Comparison of ENCODE assay signal across 13 cellular contexts in genomic region chr10:124179308-124180043, GRCh38.
A peak's percentile ranks its signal among the peaks of the same experiment; 100 is the strongest.
DNase-seq lines count a peak whose midpoint lies in the region; ATAC-seq and TF ChIP-seq lines count a peak whose summit lies in the region.
"Had no signal": no experiment of that assay in that cellular context is flagged by ENCODE, and none has a peak within 500 bp of the region (broad histone marks: within the 10 kb centered on the region; RNA-seq: fewer than 3 reads in every experiment).

No MANE protein-coding gene starts in this region.

- 94% methylated on average over 3 of the region's 3 CpGs for WGBS in hepatocyte (ENCODE audit: low lambda C conversion rate, missing lambda C conversion rate)

- H3K79me2 ChIP-seq in DND-41 (ENCODE audit: insufficient read depth, low read length): no peaks in the 10 kb centered on the region
- no peaks in the 10 kb centered on the region for H3K79me2 ChIP-seq in hepatocyte

- no peak overlapping the region for H3K9ac ChIP-seq in DND-41 (ENCODE audit: low read depth, low read length)
- H3K9ac ChIP-seq: BLaER1 treated with 17β-estradiol and CSF1 and Interleukin-3, amounts not matched to agents 10 nM and 100 nM had no signal

- H3K9me2 ChIP-seq in hepatocyte (replicated peaks; ENCODE audit: insufficient read depth): no peaks in the 10 kb centered on the region

- H3K36me3 ChIP-seq in DND-41 (ENCODE audit: insufficient read depth, low read length) (no peaks in the 10 kb centered on the region), hepatocyte (replicated peaks; ENCODE audit: insufficient read depth, low read depth) (no peaks in the 10 kb centered on the region), tibial artery (no peaks in the 10 kb centered on the region)
- H3K36me3 ChIP-seq: BLaER1 treated with 17β-estradiol and CSF1 and Interleukin-3, amounts not matched to agents 10 nM and 100 nM had no signal

- H3K27me3 ChIP-seq in DND-41 (ENCODE audit: insufficient read depth, low read length, poor library complexity) (no peaks in the 10 kb centered on the region), hepatocyte (no peaks in the 10 kb centered on the region), tibial artery (no peaks in the 10 kb centered on the region)
- H3K27me3 ChIP-seq: BLaER1 treated with 17β-estradiol and CSF1 and Interleukin-3, amounts not matched to agents 10 nM and 100 nM had no signal

- H2AFZ ChIP-seq in DND-41 (ENCODE audit: low read depth, low read length): no peak overlapping the region
- no peak overlapping the region for H2AFZ ChIP-seq in hepatocyte

- no peak for ATAC-seq in DND-41 (ENCODE audit: insufficient read depth, low read depth)
- ATAC-seq: CD8-positive, alpha-beta T cell; GM12878 had no signal

- DNase-seq in DND-41: peak; percentile 1
- DNase-seq in islet precursor cell: peak; percentile 17
- DNase-seq in mesenteric fat pad (ENCODE audit: low spot score): peak; percentile 53
- peak; percentile 1 for DNase-seq in posterior vena cava (ENCODE audit: low spot score)
- DNase-seq in hepatocyte (ENCODE audit: low spot score): no peak
- DNase-seq in mucosa of gallbladder (ENCODE audit: low spot score): no peak
- no peak for DNase-seq in tibial artery
- DNase-seq: Calu3, EL, H9 had no signal

- H3K4me1 ChIP-seq in DND-41 (ENCODE audit: insufficient read depth, low read length) (peaks cover 31% of the 10 kb centered on the region), hepatocyte (ENCODE audit: insufficient read depth) (no peaks in the 10 kb centered on the region), tibial artery (peaks cover 0 to 41% (median 16%) of the 10 kb centered on the region in 4 donors)

- H3K4me3 ChIP-seq in DND-41 (ENCODE audit: low read depth in 1 of 2, low read length in 2 of 2) (no peak overlapping the region), hepatocyte (no peak overlapping the region), tibial artery (no peak overlapping the region)
- H3K4me3 ChIP-seq: BLaER1 treated with 17β-estradiol and CSF1 and Interleukin-3, amounts not matched to agents 10 nM and 100 nM; GM12878 had no signal

- no peak for TF ChIP-seq CTCF in DND-41 (IDR thresholded peaks at IDR 0.05; ENCODE audit: borderline replicate concordance, extremely low read depth, low read length, poor library complexity, severe bottlenecking)
- TF ChIP-seq CTCF in hepatocyte (IDR thresholded peaks at IDR 0.05; ENCODE audit: poor library complexity): no peak
- no peak for TF ChIP-seq CTCF in tibial artery (IDR thresholded peaks at IDR 0.05)

- H4K20me1 ChIP-seq in DND-41 (ENCODE audit: insufficient read depth, low read length): no peaks in the 10 kb centered on the region
- no peaks in the 10 kb centered on the region for H4K20me1 ChIP-seq in hepatocyte (ENCODE audit: insufficient read depth, poor library complexity, severe bottlenecking)
- H4K20me1 ChIP-seq: BLaER1 treated with 17β-estradiol and CSF1 and Interleukin-3, amounts not matched to agents 10 nM and 100 nM had no signal

- H3K9me3 ChIP-seq in DND-41 (ENCODE audit: insufficient read depth, low read length, severe bottlenecking) (no peaks in the 10 kb centered on the region), hepatocyte (ENCODE audit: low read depth) (no peaks in the 10 kb centered on the region), tibial artery (no peaks in the 10 kb centered on the region)
- H3K9me3 ChIP-seq: BLaER1 treated with 17β-estradiol and CSF1 and Interleukin-3, amounts not matched to agents 10 nM and 100 nM had no signal

- H3K27ac ChIP-seq in DND-41 (ENCODE audit: low read length): no peak overlapping the region
- H3K27ac ChIP-seq in hepatocyte: no peak overlapping the region
- no peak overlapping the region for H3K27ac ChIP-seq in tibial artery
- H3K27ac ChIP-seq: BLaER1 treated with 17β-estradiol and CSF1 and Interleukin-3, amounts not matched to agents 10 nM and 100 nM had no signal

- H3K4me2 ChIP-seq in DND-41 (ENCODE audit: insufficient read depth, low read length) (no peak overlapping the region), hepatocyte (no peak overlapping the region)

- intact Hi-C loops in posterior vena cava (cut with DNase I): no loop called here
- intact Hi-C loops in tibial artery (cut with DNase I; ENCODE audit: low total_unique reads): no loop called here

Comparison
In these comparisons a context has a peak if more than half of its experiments do, and no peak if none do; other contexts are left out.
1. DNase-seq: peak in DND-41 (single experiment), islet precursor cell (single experiment), mesenteric fat pad (single experiment) and posterior vena cava (single experiment); none in hepatocyte (single experiment), mucosa of gallbladder (single experiment) and tibial artery (0 of 2).